In genomic region chr6:83119742-83120300, GRCh38 we compare ENCODE assay signal across 17 cellular contexts.
"Had no signal": no experiment of that assay in that cellular context is flagged by ENCODE, and none has a peak within 500 bp of the region (broad histone marks: within the 10 kb centered on the region; RNA-seq: fewer than 3 reads in every experiment).

No MANE protein-coding gene starts in this region.

- DNase-seq: activated CD4-positive, alpha-beta memory T cell treated with anti-CD3 and anti-CD28 coated beads, Interleukin-2, amount 10 ng/mL, durations not matched to agents 7 days and 5 days; activated CD4-positive, alpha-beta T cell treated with anti-CD3 and anti-CD28 coated beads for 36 hours; activated CD8-positive, alpha-beta memory T cell treated with anti-CD3 and anti-CD28 coated beads, Interleukin-2, amount 50 U/mL, for 48 hours; activated naive CD4-positive, alpha-beta T cell treated with Interleukin-2 at 50 U/mL for 16 hours; activated naive CD8-positive, alpha-beta T cell treated with anti-CD3 and anti-CD28 coated beads, Interleukin-2, amount 50 U/mL, for 24 hours; colonic mucosa; effector memory CD8-positive, alpha-beta T cell; foreskin fibroblast; head of caudate nucleus; left lung; mesenchymal stem cell; occipital lobe; stimulated activated CD4-positive, alpha-beta T cell treated with anti-CD3 and anti-CD28 coated beads, Interleukin-2, amount 100 ng/mL, for 24 hours; stimulated activated naive CD4-positive, alpha-beta T cell treated with Interleukin-2 at 50 U/mL for 16 hours; T-cell; T1000 had no signal

- ATAC-seq: activated CD4-positive, alpha-beta T cell treated with anti-CD3 and anti-CD28 coated beads for 36 hours; activated naive CD8-positive, alpha-beta T cell treated with anti-CD3 and anti-CD28 coated beads, Interleukin-2, amount 50 U/mL, for 24 hours; effector memory CD8-positive, alpha-beta T cell; left lung; sciatic nerve; T-cell had no signal
